Comparison of ENCODE assay signal across 8 cellular contexts in genomic region chr15:44729394-44729913, GRCh38. TPM values are rescaled to one million over a fixed set of nuclear protein-coding genes. Genes with fewer than 3 reads are reported as not detected.
DNase-seq lines count a peak whose midpoint lies in the region; ATAC-seq and TF ChIP-seq lines count a peak whose summit lies in the region.

No MANE protein-coding gene starts in this region.

- no peaks in the 10 kb centered on the region for H3K9me3 Mint-ChIP-seq in activated naive CD8-positive, alpha-beta T cell (ENCODE audit: low read depth)

- H3K36me3 ChIP-seq in sigmoid colon = peaks cover 0 to 11% (median 0%) of the 10 kb centered on the region in 4 donors

- DNase-seq in NCI-H510A treated with DMSO at 0.1 percent for 48 hours (lab: John Stamatoyannopoulos, UW) = peak; percentile 38
- DNase-seq in NCI-H510A (lab: John Stamatoyannopoulos, UW) = no peak
- peak; percentile 67 for DNase-seq in NAMALWA (ENCODE audit: low spot score)
- DNase-seq in right cardiac atrium = peak; percentile 21 to 61 (median 60)
- no peak for DNase-seq in sigmoid colon
- DNase-seq in DMS114 treated with DMSO at 0.1 percent for 48 hours (lab: John Stamatoyannopoulos, UW; ENCODE audit: unreplicated experiment) = no peak
- no peak for DNase-seq in AG20443 (ENCODE audit: low spot score)

- peaks cover 15% of the 10 kb centered on the region for H3K36me3 Mint-ChIP-seq in activated naive CD8-positive, alpha-beta T cell

- H3K4me3 ChIP-seq in right cardiac atrium (ENCODE audit: low read length) = peak overlapping the region; percentile 65
- H3K4me3 ChIP-seq in sigmoid colon = peak overlapping the region; percentile 53 to 90 (median 77)

- TF ChIP-seq EP300 in sigmoid colon (IDR thresholded peaks at IDR 0.05) = no peak

- H3K4me1 ChIP-seq in right cardiac atrium (ENCODE audit: control insufficient read depth, insufficient read depth, low read length) = no peaks in the 10 kb centered on the region
- peaks cover 0 to 39% (median 33%) of the 10 kb centered on the region in 4 donors for H3K4me1 ChIP-seq in sigmoid colon

- H3K4me1 Mint-ChIP-seq in activated naive CD8-positive, alpha-beta T cell (ENCODE audit: low read depth) = peaks cover 67% of the 10 kb centered on the region

- peak overlapping the region; percentile 99 for H3K27ac ChIP-seq in right cardiac atrium (ENCODE audit: low read length)
- H3K27ac ChIP-seq in sigmoid colon = peak overlapping the region; percentile 95 to 99 (median 98)

- H3K27ac Mint-ChIP-seq in activated naive CD8-positive, alpha-beta T cell = peak overlapping the region; percentile 100

- TF ChIP-seq POLR2A in sigmoid colon (IDR thresholded peaks at IDR 0.05) = no peak

- H3K27me3 ChIP-seq in right cardiac atrium (ENCODE audit: control insufficient read depth, insufficient read depth) (no peaks in the 10 kb centered on the region), sigmoid colon (no peaks in the 10 kb centered on the region)

- TF ChIP-seq CTCF in sigmoid colon (IDR thresholded peaks at IDR 0.05) = no peak

- no peaks in the 10 kb centered on the region for H3K9me3 ChIP-seq in right cardiac atrium (ENCODE audit: control insufficient read depth, low read length)
- no peaks in the 10 kb centered on the region for H3K9me3 ChIP-seq in sigmoid colon

- intact Hi-C loops in right cardiac atrium (cut with DNase I) = loop anchor here in 1 of 4 donors (2.0 kb wide), 1 partner anchor 67 kb away; the partner anchor contains the start of gene SPG11
- intact Hi-C loops in sigmoid colon (cut with DNase I) = loop anchor here (2.0 to 10.0 kb wide), 3 partner anchors 17 to 305 kb away; partner anchors contain the start of genes CTDSPL2 and SPG11

- ATAC-seq in right cardiac atrium = peak; percentile 17 to 30

- WGBS in right cardiac atrium = 2% methylated on average over 20 of the region's 20 CpGs
- 2 to 3% methylated on average over 20 of the region's 20 CpGs for WGBS in sigmoid colon, 2 donors

- H3K4me3 Mint-ChIP-seq in activated naive CD8-positive, alpha-beta T cell = peak overlapping the region; percentile 99

- H3K27me3 Mint-ChIP-seq in activated naive CD8-positive, alpha-beta T cell = no peaks in the 10 kb centered on the region

RNA-seq across cellular contexts. Expression of gene TRIM69, which starts 6.9 kb away (rescaled TPM):
- total RNA-seq in right cardiac atrium = 10 to 100 TPM; 46.1 to 81.4 (median 71.9) TPM
- polyA plus RNA-seq in right cardiac atrium = 53.5 TPM
- total RNA-seq in sigmoid colon = 10 to 100 TPM; 22.5 to 34.9 (median 29.5) TPM
- 10 to 100 TPM; 12.6 to 38.6 (median 17.1) TPM for polyA plus RNA-seq in sigmoid colon

RNA-seq across cellular contexts. Expression of gene B2M, which starts 18.1 kb away (rescaled TPM):
- 1,000 to 10,000 TPM; 1,377 to 1,599 (median 1,490) TPM for total RNA-seq in right cardiac atrium
- polyA plus RNA-seq in right cardiac atrium = 2,022 TPM
- 1,000 to 10,000 TPM; 1,906 to 2,799 (median 2,534) TPM for total RNA-seq in sigmoid colon
- 1,000 to 10,000 TPM; 3,109 to 8,584 (median 4,774) TPM for polyA plus RNA-seq in sigmoid colon

RNA-seq across cellular contexts. Expression of gene PATL2, which starts 18.3 kb away (rescaled TPM):
- 1 to 10 TPM; 2.4 to 6.6 (median 3.9) TPM for total RNA-seq in right cardiac atrium
- 8.3 TPM for polyA plus RNA-seq in right cardiac atrium
- under 1 TPM in 3 of 4 donors, not detected in 1; 0.41 to 0.66 (median 0.55) TPM for total RNA-seq in sigmoid colon
- 1 to 10 TPM; 1.2 to 8.1 (median 1.2) TPM for polyA plus RNA-seq in sigmoid colon

Comparison
In these comparisons a context has a peak if more than half of its experiments do, and no peak if none do; other contexts are left out.
1. DNase-seq: peak in NCI-H510A treated with DMSO at 0.1 percent for 48 hours (single experiment), NAMALWA (single experiment) and right cardiac atrium (3 of 3); none in NCI-H510A (single experiment), sigmoid colon (single experiment), DMS114 treated with DMSO at 0.1 percent for 48 hours (single experiment) and AG20443 (single experiment).